ENCODE assay signal across 1 cellular context in genomic region chr2:235504459-235505200, GRCh38.
TF ChIP-seq lines count a peak whose summit lies in the region.

No MANE protein-coding gene starts in this region.

TF ChIP-seq in IMR-90, 13 proteins besides CTCF, POLR2A, EP300 and RAD21 (continued from another document):
- TF ChIP-seq, protein P1, sequence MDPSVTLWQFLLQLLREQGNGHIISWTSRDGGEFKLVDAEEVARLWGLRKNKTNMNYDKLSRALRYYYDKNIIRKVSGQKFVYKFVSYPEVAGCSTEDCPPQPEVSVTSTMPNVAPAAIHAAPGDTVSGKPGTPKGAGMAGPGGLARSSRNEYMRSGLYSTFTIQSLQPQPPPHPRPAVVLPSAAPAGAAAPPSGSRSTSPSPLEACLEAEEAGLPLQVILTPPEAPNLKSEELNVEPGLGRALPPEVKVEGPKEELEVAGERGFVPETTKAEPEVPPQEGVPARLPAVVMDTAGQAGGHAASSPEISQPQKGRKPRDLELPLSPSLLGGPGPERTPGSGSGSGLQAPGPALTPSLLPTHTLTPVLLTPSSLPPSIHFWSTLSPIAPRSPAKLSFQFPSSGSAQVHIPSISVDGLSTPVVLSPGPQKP (IDR thresholded peaks at IDR 0.05; ENCODE audit: borderline replicate concordance, low read depth, low read length): no peak
- no peak for TF ChIP-seq SMC3 (IDR thresholded peaks at IDR 0.05; ENCODE audit: low read depth, low read length)
- TF ChIP-seq MAZ (IDR thresholded peaks at IDR 0.05; ENCODE audit: borderline replicate concordance, low read depth, low read length): no peak
- TF ChIP-seq RFX5 (IDR thresholded peaks at IDR 0.05; ENCODE audit: low read depth, low read length): no peak
